In the genomic region with DNA sequence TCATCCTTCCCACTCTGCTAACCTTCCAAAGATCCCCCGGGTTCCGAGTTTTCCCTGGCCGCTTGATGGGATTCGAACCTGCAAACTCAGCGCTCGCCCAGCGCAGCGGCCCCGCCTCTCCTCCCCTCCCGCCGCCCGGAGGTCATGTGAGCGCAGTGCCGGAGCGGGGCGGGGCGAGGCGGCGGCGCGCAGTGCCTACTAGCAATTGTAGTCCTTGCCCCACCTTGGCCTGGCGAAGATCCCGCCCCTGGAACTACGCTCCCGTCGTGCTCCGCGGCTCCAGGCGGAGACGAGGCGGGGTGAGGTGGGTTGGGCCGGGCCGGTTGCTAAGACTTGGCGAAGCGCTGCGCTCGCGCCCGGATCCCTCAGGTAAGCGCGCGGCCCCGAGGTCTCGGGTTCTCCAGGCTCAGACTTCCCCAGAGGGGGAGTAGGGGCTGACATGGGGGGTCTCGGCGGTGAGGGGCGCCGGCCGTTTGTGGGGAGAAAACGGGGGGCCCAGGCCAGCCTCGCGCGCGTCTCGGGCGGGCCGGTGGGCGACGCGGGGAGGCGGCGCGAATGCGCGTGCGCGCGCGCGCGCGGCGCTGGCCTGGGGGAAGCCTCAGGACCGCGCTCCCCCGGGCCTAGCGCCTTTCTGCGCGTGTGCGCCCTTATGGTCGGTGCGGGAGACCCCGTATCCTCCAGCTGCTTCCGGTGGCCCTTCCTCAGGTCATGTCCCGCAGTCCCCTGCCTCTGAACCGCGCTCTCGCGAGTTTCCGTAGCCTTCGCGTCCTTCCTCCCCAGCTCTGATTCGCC, we compare ENCODE assay signal across 1 cellular context.
A peak's percentile ranks its signal among the peaks of the same experiment; 100 is the strongest.
TF ChIP-seq lines count a peak whose summit lies in the region.

A gene (plus strand): TSS at position 329 of the 792 bp plus-strand sequence. CDS start 6,649 bp downstream, outside the sequence.
A gene with protein sequence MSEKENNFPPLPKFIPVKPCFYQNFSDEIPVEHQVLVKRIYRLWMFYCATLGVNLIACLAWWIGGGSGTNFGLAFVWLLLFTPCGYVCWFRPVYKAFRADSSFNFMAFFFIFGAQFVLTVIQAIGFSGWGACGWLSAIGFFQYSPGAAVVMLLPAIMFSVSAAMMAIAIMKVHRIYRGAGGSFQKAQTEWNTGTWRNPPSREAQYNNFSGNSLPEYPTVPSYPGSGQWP (plus strand): TSS at position 329 of the 792 bp plus-strand sequence. CDS start 9,621 bp downstream, outside the sequence.

TF ChIP-seq in HepG2, 621 proteins besides CTCF, POLR2A, EP300 and RAD21 (continued from another document and continues in another):
- TF ChIP-seq, protein P1, sequence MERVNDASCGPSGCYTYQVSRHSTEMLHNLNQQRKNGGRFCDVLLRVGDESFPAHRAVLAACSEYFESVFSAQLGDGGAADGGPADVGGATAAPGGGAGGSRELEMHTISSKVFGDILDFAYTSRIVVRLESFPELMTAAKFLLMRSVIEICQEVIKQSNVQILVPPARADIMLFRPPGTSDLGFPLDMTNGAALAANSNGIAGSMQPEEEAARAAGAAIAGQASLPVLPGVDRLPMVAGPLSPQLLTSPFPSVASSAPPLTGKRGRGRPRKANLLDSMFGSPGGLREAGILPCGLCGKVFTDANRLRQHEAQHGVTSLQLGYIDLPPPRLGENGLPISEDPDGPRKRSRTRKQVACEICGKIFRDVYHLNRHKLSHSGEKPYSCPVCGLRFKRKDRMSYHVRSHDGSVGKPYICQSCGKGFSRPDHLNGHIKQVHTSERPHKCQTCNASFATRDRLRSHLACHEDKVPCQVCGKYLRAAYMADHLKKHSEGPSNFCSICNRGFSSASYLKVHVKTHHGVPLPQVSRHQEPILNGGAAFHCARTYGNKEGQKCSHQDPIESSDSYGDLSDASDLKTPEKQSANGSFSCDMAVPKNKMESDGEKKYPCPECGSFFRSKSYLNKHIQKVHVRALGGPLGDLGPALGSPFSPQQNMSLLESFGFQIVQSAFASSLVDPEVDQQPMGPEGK (CRISPR knock-in tag; IDR thresholded peaks at IDR 0.05): peak; percentile 72
- peak; percentile 95 for TF ChIP-seq HCFC1 (IDR thresholded peaks at IDR 0.05; ENCODE audit: low read depth, low read length)
- TF ChIP-seq ISL2 (CRISPR knock-in tag; IDR thresholded peaks at IDR 0.05): 0 out of 2 replicates have a peak, but pooled peaks have one; percentile 14
- no peak for TF ChIP-seq ZNF230 (CRISPR knock-in tag; IDR thresholded peaks at IDR 0.05)
- no peak for TF ChIP-seq ZNF354B (CRISPR knock-in tag; IDR thresholded peaks at IDR 0.05)
- TF ChIP-seq, protein P2, sequence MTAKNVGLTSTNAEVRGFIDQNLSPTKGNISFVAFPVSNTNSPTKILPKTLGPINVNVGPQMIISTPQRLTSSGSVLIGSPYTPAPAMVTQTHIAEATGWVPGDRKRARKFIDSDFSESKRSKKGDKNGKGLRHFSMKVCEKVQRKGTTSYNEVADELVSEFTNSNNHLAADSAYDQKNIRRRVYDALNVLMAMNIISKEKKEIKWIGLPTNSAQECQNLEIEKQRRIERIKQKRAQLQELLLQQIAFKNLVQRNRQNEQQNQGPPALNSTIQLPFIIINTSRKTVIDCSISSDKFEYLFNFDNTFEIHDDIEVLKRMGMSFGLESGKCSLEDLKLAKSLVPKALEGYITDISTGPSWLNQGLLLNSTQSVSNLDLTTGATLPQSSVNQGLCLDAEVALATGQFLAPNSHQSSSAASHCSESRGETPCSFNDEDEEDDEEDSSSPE (CRISPR knock-in tag; IDR thresholded peaks at IDR 0.05): peak; percentile 70; the same call in 1 of the 2 replicates
- TF ChIP-seq ZNF724P (CRISPR knock-in tag; IDR thresholded peaks at IDR 0.05; ENCODE audit: borderline replicate concordance): no peak
- TF ChIP-seq, protein P3, sequence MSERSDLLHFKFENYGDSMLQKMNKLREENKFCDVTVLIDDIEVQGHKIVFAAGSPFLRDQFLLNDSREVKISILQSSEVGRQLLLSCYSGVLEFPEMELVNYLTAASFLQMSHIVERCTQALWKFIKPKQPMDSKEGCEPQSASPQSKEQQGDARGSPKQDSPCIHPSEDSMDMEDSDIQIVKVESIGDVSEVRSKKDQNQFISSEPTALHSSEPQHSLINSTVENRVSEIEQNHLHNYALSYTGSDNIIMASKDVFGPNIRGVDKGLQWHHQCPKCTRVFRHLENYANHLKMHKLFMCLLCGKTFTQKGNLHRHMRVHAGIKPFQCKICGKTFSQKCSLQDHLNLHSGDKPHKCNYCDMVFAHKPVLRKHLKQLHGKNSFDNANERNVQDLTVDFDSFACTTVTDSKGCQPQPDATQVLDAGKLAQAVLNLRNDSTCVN (CRISPR knock-in tag; IDR thresholded peaks at IDR 0.05; ENCODE audit: borderline replicate concordance): no peak
- no peak for TF ChIP-seq TOPORS (CRISPR knock-in tag; IDR thresholded peaks at IDR 0.05)
- 0 out of 2 replicates have a peak, but pooled peaks have one; percentile 49 for TF ChIP-seq DMAP1 (CRISPR knock-in tag; IDR thresholded peaks at IDR 0.05)
- TF ChIP-seq, protein P4, sequence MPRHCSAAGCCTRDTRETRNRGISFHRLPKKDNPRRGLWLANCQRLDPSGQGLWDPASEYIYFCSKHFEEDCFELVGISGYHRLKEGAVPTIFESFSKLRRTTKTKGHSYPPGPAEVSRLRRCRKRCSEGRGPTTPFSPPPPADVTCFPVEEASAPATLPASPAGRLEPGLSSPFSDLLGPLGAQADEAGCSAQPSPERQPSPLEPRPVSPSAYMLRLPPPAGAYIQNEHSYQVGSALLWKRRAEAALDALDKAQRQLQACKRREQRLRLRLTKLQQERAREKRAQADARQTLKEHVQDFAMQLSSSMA (CRISPR knock-in tag; IDR thresholded peaks at IDR 0.05): no peak
- peak; percentile 85 for TF ChIP-seq POLR2G (IDR thresholded peaks at IDR 0.05; ENCODE audit: low read depth, low read length)
- TF ChIP-seq ZBTB1 (CRISPR knock-in tag; IDR thresholded peaks at IDR 0.05; ENCODE audit: borderline replicate concordance): no peak
- no peak for TF ChIP-seq ZNF432 (CRISPR knock-in tag; IDR thresholded peaks at IDR 0.05; ENCODE audit: borderline replicate concordance)
- TF ChIP-seq, protein P5, sequence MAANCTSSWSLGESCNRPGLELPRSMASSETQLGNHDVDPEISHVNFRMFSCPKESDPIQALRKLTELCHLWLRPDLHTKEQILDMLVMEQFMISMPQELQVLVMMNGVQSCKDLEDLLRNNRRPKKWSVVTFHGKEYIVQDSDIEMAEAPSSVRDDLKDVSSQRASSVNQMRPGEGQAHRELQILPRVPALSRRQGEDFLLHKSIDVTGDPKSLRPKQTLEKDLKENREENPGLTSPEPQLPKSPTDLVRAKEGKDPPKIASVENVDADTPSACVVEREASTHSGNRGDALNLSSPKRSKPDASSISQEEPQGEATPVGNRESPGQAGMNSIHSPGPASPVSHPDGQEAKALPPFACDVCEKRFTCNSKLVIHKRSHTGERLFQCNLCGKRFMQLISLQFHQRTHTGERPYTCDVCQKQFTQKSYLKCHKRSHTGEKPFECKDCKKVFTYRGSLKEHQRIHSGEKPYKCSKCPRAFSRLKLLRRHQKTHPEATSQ (CRISPR knock-in tag; IDR thresholded peaks at IDR 0.05; ENCODE audit: borderline replicate concordance): no peak
- no peak for TF ChIP-seq POGZ (CRISPR knock-in tag; IDR thresholded peaks at IDR 0.05)
- TF ChIP-seq, protein P6, sequence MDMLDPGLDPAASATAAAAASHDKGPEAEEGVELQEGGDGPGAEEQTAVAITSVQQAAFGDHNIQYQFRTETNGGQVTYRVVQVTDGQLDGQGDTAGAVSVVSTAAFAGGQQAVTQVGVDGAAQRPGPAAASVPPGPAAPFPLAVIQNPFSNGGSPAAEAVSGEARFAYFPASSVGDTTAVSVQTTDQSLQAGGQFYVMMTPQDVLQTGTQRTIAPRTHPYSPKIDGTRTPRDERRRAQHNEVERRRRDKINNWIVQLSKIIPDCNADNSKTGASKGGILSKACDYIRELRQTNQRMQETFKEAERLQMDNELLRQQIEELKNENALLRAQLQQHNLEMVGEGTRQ (IDR thresholded peaks at IDR 0.05; ENCODE audit: low read depth, low read length): peak; percentile 56; the same call in 1 of the 2 replicates
- TF ChIP-seq, protein P6 (CRISPR knock-in tag; IDR thresholded peaks at IDR 0.05; ENCODE audit: borderline replicate concordance): peak; percentile 94; the same call in 1 of the 2 replicates
- TF ChIP-seq, protein P7, sequence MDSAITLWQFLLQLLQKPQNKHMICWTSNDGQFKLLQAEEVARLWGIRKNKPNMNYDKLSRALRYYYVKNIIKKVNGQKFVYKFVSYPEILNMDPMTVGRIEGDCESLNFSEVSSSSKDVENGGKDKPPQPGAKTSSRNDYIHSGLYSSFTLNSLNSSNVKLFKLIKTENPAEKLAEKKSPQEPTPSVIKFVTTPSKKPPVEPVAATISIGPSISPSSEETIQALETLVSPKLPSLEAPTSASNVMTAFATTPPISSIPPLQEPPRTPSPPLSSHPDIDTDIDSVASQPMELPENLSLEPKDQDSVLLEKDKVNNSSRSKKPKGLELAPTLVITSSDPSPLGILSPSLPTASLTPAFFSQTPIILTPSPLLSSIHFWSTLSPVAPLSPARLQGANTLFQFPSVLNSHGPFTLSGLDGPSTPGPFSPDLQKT (CRISPR knock-in tag; IDR thresholded peaks at IDR 0.05; ENCODE audit: borderline replicate concordance): peak; percentile 74; the same call in 1 of the 2 replicates
- TF ChIP-seq GLI4 (CRISPR knock-in tag; IDR thresholded peaks at IDR 0.05; ENCODE audit: borderline replicate concordance): peak; percentile 56; the same call in 1 of the 2 replicates
- no peak for TF ChIP-seq CAMTA2 (CRISPR knock-in tag; IDR thresholded peaks at IDR 0.05; ENCODE audit: borderline replicate concordance)
- 0 out of 2 replicates have a peak, but pooled peaks have one; percentile 41 for TF ChIP-seq ZNF451 (CRISPR knock-in tag; IDR thresholded peaks at IDR 0.05)
- no peak for TF ChIP-seq HOXA7 (CRISPR knock-in tag; IDR thresholded peaks at IDR 0.05)
- TF ChIP-seq DNMT1 (CRISPR knock-in tag; IDR thresholded peaks at IDR 0.05): peak; percentile 35; the same call in 1 of the 2 replicates
- peak; percentile 65; the same call in 1 of the 2 replicates for TF ChIP-seq CBX5 (CRISPR knock-in tag; IDR thresholded peaks at IDR 0.05; ENCODE audit: borderline replicate concordance)
- 0 out of 2 replicates have a peak, but pooled peaks have one; percentile 84 for TF ChIP-seq CHD4 (IDR thresholded peaks at IDR 0.05; ENCODE audit: borderline replicate concordance, low read length)
- peak; percentile 64; the same call in 1 of the 2 replicates for TF ChIP-seq ZNF614 (CRISPR knock-in tag; IDR thresholded peaks at IDR 0.05; ENCODE audit: borderline replicate concordance)
- TF ChIP-seq, protein P8, sequence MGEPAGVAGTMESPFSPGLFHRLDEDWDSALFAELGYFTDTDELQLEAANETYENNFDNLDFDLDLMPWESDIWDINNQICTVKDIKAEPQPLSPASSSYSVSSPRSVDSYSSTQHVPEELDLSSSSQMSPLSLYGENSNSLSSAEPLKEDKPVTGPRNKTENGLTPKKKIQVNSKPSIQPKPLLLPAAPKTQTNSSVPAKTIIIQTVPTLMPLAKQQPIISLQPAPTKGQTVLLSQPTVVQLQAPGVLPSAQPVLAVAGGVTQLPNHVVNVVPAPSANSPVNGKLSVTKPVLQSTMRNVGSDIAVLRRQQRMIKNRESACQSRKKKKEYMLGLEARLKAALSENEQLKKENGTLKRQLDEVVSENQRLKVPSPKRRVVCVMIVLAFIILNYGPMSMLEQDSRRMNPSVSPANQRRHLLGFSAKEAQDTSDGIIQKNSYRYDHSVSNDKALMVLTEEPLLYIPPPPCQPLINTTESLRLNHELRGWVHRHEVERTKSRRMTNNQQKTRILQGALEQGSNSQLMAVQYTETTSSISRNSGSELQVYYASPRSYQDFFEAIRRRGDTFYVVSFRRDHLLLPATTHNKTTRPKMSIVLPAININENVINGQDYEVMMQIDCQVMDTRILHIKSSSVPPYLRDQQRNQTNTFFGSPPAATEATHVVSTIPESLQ (CRISPR knock-in tag; conservative IDR thresholded peaks at IDR 0.05): no peak
- no peak for TF ChIP-seq ZFP36L1 (CRISPR knock-in tag; IDR thresholded peaks at IDR 0.05)
- TF ChIP-seq ZBTB42 (CRISPR knock-in tag; IDR thresholded peaks at IDR 0.05): no peak
- TF ChIP-seq, protein P9, sequence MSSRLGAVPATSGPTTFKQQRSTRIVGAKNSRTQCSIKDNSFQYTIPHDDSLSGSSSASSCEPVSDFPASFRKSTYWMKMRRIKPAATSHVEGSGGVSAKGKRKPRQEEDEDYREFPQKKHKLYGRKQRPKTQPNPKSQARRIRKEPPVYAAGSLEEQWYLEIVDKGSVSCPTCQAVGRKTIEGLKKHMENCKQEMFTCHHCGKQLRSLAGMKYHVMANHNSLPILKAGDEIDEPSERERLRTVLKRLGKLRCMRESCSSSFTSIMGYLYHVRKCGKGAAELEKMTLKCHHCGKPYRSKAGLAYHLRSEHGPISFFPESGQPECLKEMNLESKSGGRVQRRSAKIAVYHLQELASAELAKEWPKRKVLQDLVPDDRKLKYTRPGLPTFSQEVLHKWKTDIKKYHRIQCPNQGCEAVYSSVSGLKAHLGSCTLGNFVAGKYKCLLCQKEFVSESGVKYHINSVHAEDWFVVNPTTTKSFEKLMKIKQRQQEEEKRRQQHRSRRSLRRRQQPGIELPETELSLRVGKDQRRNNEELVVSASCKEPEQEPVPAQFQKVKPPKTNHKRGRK (CRISPR knock-in tag; IDR thresholded peaks at IDR 0.05): no peak
- no peak for TF ChIP-seq RFX3 (CRISPR knock-in tag; IDR thresholded peaks at IDR 0.05)
- peak; percentile 30; the same call in 1 of the 2 replicates for TF ChIP-seq MIER3 (CRISPR knock-in tag; IDR thresholded peaks at IDR 0.05; ENCODE audit: borderline replicate concordance)
- no peak; the same call in 1 of the 2 replicates for TF ChIP-seq ZNF558 (CRISPR knock-in tag; IDR thresholded peaks at IDR 0.05; ENCODE audit: borderline replicate concordance)
- peak; percentile 57 for TF ChIP-seq FOXA3 (CRISPR knock-in tag; IDR thresholded peaks at IDR 0.05)
- no peak for TF ChIP-seq ZNF235 (CRISPR knock-in tag; IDR thresholded peaks at IDR 0.05; ENCODE audit: borderline replicate concordance)
- TF ChIP-seq, protein P10, sequence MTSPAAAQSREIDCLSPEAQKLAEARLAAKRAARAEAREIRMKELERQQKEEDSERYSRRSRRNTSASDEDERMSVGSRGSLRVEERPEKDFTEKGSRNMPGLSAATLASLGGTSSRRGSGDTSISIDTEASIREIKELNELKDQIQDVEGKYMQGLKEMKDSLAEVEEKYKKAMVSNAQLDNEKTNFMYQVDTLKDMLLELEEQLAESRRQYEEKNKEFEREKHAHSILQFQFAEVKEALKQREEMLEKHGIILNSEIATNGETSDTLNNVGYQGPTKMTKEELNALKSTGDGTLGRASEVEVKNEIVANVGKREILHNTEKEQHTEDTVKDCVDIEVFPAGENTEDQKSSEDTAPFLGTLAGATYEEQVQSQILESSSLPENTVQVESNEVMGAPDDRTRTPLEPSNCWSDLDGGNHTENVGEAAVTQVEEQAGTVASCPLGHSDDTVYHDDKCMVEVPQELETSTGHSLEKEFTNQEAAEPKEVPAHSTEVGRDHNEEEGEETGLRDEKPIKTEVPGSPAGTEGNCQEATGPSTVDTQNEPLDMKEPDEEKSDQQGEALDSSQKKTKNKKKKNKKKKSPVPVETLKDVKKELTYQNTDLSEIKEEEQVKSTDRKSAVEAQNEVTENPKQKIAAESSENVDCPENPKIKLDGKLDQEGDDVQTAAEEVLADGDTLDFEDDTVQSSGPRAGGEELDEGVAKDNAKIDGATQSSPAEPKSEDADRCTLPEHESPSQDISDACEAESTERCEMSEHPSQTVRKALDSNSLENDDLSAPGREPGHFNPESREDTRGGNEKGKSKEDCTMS (CRISPR knock-in tag; conservative IDR thresholded peaks at IDR 0.05): no peak
